ENCODE assay signal across 12 cellular contexts in the genomic region with DNA sequence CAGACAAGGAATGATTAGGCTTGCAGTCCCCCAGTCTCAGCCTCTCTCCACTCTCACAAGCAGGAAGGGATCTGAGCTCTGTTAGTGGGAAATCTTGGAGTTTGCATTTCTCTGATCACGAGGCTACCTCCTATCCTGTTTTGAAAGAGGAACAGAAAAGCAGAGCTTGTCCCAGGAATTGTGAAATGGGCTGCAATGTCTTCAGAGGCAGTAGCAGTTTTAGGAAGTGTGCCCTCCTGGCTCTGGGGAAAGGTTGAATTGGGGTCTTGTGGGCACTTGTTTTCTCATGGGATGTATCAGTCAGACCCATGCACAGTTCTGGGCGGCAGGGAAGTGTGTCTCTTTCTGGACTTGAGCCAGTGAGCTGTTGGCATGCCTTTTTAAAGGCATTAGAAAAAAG. TPM values are rescaled to one million over a fixed set of nuclear protein-coding genes. Genes with fewer than 3 reads are reported as not detected.
DNase-seq lines count a peak whose midpoint lies in the region; ATAC-seq and TF ChIP-seq lines count a peak whose summit lies in the region.
"Had no signal": no experiment of that assay in that cellular context is flagged by ENCODE, and none has a peak within 500 bp of the region (broad histone marks: within the 10 kb centered on the region; RNA-seq: fewer than 3 reads in every experiment).

No MANE protein-coding gene starts in this region.

- H3K36me3 ChIP-seq in A673 (ENCODE audit: insufficient read depth, low read length, poor library complexity, severe bottlenecking) = peaks cover 81% of the 10 kb centered on the region
- peaks cover 20 to 59% of the 10 kb centered on the region in 2 donors for H3K36me3 ChIP-seq in lung (ENCODE audit: control insufficient read depth in 2 of 2, insufficient read depth in 2 of 2, low read length in 2 of 2)

- H3K4me1 ChIP-seq in A673 (ENCODE audit: insufficient read depth, low read length, poor library complexity, severe bottlenecking) (no peaks in the 10 kb centered on the region), lung (ENCODE audit: control insufficient read depth in 2 of 2, insufficient read depth in 2 of 2, low read length in 2 of 2) (no peaks in the 10 kb centered on the region)
- H3K4me1 ChIP-seq: vagina had no signal

- 19 to 50% methylated on average over 2 of the region's 2 CpGs for WGBS in lung, 2 donors

- DNase-seq in A673 (ENCODE audit: low spot score) (no peak), SKM-1 treated with dmso at 0.1 percent for 144 hours (lab: John Stamatoyannopoulos, UW; ENCODE audit: unreplicated experiment) (peak; percentile 72), lung (ENCODE audit: low spot score) (peak; percentile 47), NCI-H2196 (lab: John Stamatoyannopoulos, UW; ENCODE audit: unreplicated experiment) (no peak), NCI-H1930 (lab: John Stamatoyannopoulos, UW) (no peak)
- DNase-seq: activated CD8-positive, alpha-beta memory T cell treated with anti-CD3 and anti-CD28 coated beads, Interleukin-2, amount 10 ng/mL, durations not matched to agents 7 days and 5 days; glutamatergic neuron; natural killer cell; NCI-H345; stimulated activated CD4-positive, alpha-beta T cell treated with anti-CD3 and anti-CD28 coated beads, Interleukin-4, amount 100 ng/mL, for 24 hours had no signal

- H3K27me3 ChIP-seq in A673 (replicated peaks; ENCODE audit: insufficient read depth, low read depth, low read length, poor library complexity) (no peaks in the 10 kb centered on the region), lung (ENCODE audit: control insufficient read depth, insufficient read depth) (no peaks in the 10 kb centered on the region)
- H3K27me3 ChIP-seq: vagina had no signal

- ATAC-seq in lung (ENCODE audit: insufficient read depth, low FRiP score) = peak; percentile 42
- no peak for ATAC-seq in GM21529 (IDR thresholded peaks at IDR 0.05; ENCODE audit: unreplicated experiment)
- ATAC-seq: activated CD8-positive, alpha-beta memory T cell treated with anti-CD3 and anti-CD28 coated beads, Interleukin-2, amount 10 ng/mL, durations not matched to agents 7 days and 5 days; natural killer cell had no signal

- CTCF ChIA-PET in A673 (lab: Charles Lee) = no interaction called here

- POLR2A ChIA-PET in A673 (lab: Charles Lee; ENCODE audit: low non-redundant PET) = interaction anchor here (0.6 kb wide), 1 partner anchor 355 kb away, joined by 3 read pairs; no protein-coding TSS in a partner anchor

- H3K9me3 ChIP-seq in A673 (ENCODE audit: low read depth, low read length, poor library complexity, severe bottlenecking) (no peaks in the 10 kb centered on the region), lung (ENCODE audit: control insufficient read depth in 2 of 2, insufficient read depth in 1 of 2, low read length in 1 of 2) (no peaks in the 10 kb centered on the region)
- H3K9me3 ChIP-seq: vagina had no signal

- H3K27ac ChIP-seq in A673 (ENCODE audit: low read depth, low read length, poor library complexity, severe bottlenecking) = peak overlapping the region; percentile 24
- peak overlapping the region in 1 of 2 donors; percentile 43 for H3K27ac ChIP-seq in lung (ENCODE audit: low read depth in 1 of 2, low read length in 1 of 2)
- H3K27ac ChIP-seq: vagina had no signal

- no peak overlapping the region for H3K4me3 ChIP-seq in A673 (ENCODE audit: low read depth, low read length, poor library complexity, severe bottlenecking)
- no peak overlapping the region for H3K4me3 ChIP-seq in lung
- H3K4me3 ChIP-seq: vagina had no signal

- TF ChIP-seq CTCF in A673 (conservative IDR thresholded peaks at IDR 0.05; ENCODE audit: low read depth, low read length) (no peak), lung (IDR thresholded peaks at IDR 0.05; ENCODE audit: control extremely low read depth, extremely low read depth) (no peak)

- intact Hi-C loops in A673 (cut with micrococcal nuclease; ENCODE audit: unreplicated experiment) = no loop called here

- BruUV-seq in A673 (replicated peaks; lab: Mats Ljungman, UMichigan) = TSS peak; percentile 14

RNA-seq across cellular contexts. Expression of a gene that starts 22.8 kb away (rescaled TPM):
- 140 and 156 TPM in 2 replicates for total RNA-seq in A673 (2021)
- 10 to 100 TPM; 46.4 to 69.5 TPM for total RNA-seq in lung
- 10 to 100 TPM; 40.4 to 45.8 TPM for polyA plus RNA-seq in lung

RNA-seq across cellular contexts. Expression of a gene that starts 33.1 kb away (rescaled TPM):
- 52.7 and 55.8 TPM in 2 replicates for total RNA-seq in A673 (2021)
- 10 to 100 TPM; 22.8 to 42.4 TPM for total RNA-seq in lung
- 10 to 100 TPM; 26.4 to 35.9 TPM for polyA plus RNA-seq in lung

RNA-seq across cellular contexts. Expression of a gene that starts 33.4 kb away (rescaled TPM):
- total RNA-seq in A673 (2021) (103 and 105 TPM in 2 replicates), lung (10 to 100 TPM; 40.0 to 54.6 TPM)
- 10 to 100 TPM; 46.9 to 61.7 TPM for polyA plus RNA-seq in lung

RNA-seq across cellular contexts. Expression of a gene that starts 42.7 kb away (rescaled TPM):
- 14.7 and 22.4 TPM in 2 replicates for total RNA-seq in A673 (2021)
- total RNA-seq in lung = 10 to 100 TPM in 1 of 2 donors, 1 to 10 TPM in 1; 9.7 to 32.8 TPM
- polyA plus RNA-seq in lung = 10 to 100 TPM; 13.2 to 34.8 TPM

RNA-seq across cellular contexts. Expression of a gene that starts 45.5 kb away (rescaled TPM):
- total RNA-seq in A673 (2021) (681 and 703 TPM in 2 replicates), lung (100 to 1,000 TPM in 1 of 2 donors, 10 to 100 TPM in 1; 89.9 to 242 TPM)
- polyA plus RNA-seq in lung = 10 to 100 TPM; 53.6 to 88.9 TPM

Comparison
In these comparisons a context has a peak if more than half of its experiments do, and no peak if none do; other contexts are left out.
1. DNase-seq: peak in SKM-1 treated with dmso at 0.1 percent for 144 hours (single experiment) and lung (single experiment); none in A673 (single experiment), NCI-H2196 (single experiment) and NCI-H1930 (0 of 2).